ENCODE assay signal across 8 cellular contexts in the genomic region with DNA sequence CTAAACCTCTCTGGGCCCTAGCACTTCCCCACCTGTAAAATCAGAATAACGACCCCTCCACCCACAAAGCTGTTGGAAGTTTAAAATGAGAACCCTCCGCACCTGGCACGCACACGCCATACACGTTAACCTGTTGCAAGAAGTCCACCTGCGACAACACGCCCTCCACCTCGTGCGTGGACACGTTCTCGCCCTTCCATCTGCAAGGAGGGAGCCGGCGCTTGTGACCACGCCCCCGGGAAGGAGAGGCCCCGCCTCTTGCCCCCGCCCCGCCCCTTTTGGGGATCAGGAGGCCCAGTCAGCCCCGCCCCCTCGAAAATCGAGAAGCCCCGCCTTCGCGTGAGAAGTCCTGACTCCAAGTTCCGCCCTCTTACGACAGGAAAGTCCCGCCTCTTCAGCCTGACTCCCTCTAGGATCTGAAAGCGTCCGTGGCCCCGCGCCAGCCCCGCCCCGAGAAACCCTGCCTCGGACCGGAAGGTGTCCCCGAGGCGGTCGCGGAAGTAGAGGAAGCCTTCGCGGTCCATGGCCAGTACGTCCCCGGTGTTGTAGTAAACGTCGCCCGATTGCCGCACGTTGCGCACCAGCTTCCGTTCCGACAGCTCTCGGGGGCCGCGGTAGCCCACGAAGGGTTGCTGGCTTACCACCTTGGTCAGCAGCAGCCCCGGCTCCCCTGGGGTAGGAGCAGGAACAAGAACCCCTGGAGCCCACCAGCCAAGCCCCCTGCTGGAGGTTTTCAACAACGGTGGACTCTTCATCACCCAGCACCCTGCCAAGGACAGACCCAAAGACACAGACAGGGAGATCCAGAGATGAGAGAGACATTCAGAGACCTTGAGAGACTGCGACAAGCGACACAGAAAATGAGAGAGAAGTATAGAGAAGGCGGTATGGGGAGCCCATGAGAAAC. TPM values are rescaled to one million over a fixed set of nuclear protein-coding genes. Genes with fewer than 3 reads are reported as not detected.
A peak's percentile ranks its signal among the peaks of the same experiment; 100 is the strongest.
DNase-seq lines count a peak whose midpoint lies in the region; ATAC-seq, FAIRE-seq and TF ChIP-seq lines count a peak whose summit lies in the region.

No MANE protein-coding gene starts in this region.

- FAIRE-seq in bronchial epithelial cell (lab: Jason Lieb, UNC), result no peak

- H3K4me2 ChIP-seq in smooth muscle cell, result peak overlapping the region; percentile 86

- H3F3A ChIP-seq in smooth muscle cell (ENCODE audit: low read depth), result no peaks in the 10 kb centered on the region

- H3K27me3 ChIP-seq in bronchial epithelial cell (ENCODE audit: control insufficient read depth, insufficient read depth, low read length) (no peaks in the 10 kb centered on the region), smooth muscle cell (ENCODE audit: low read depth) (no peaks in the 10 kb centered on the region)

- H3K9ac ChIP-seq in smooth muscle cell (ENCODE audit: low read depth), result peak overlapping the region; percentile 51

- H3K4me1 ChIP-seq in smooth muscle cell (ENCODE audit: low read depth), result peaks cover 4% of the 10 kb centered on the region

- H3K79me2 ChIP-seq in smooth muscle cell (ENCODE audit: low read depth), result no peaks in the 10 kb centered on the region

- DNase-seq in AG08395 (ENCODE audit: low spot score) (peak; percentile 100), NCI-H2196 (lab: John Stamatoyannopoulos, UW; ENCODE audit: unreplicated experiment) (peak; percentile 100), bronchial epithelial cell (ENCODE audit: low read depth) (peak; percentile 94), iPS-NIHi7 (ENCODE audit: extremely low spot score) (peak; percentile 100), smooth muscle cell (lab: John Stamatoyannopoulos, UW; ENCODE audit: unreplicated experiment) (peak; percentile 97)

- no peaks in the 10 kb centered on the region for H3K9me3 ChIP-seq in smooth muscle cell (replicated peaks; ENCODE audit: low read depth)

- TF ChIP-seq CTCF in WI38 (IDR thresholded peaks at IDR 0.05; ENCODE audit: low read depth, low read length) (no peak), bronchial epithelial cell (IDR thresholded peaks at IDR 0.05; ENCODE audit: insufficient read depth, low read length, severe bottlenecking) (peak; percentile 47), smooth muscle cell (IDR thresholded peaks at IDR 0.05; ENCODE audit: borderline replicate concordance, insufficient read depth, poor library complexity, severe bottlenecking) (peak; percentile 42)

- H3K36me3 ChIP-seq in bronchial epithelial cell (ENCODE audit: control insufficient read depth, insufficient read depth, low read length) (no peaks in the 10 kb centered on the region), smooth muscle cell (ENCODE audit: low read depth) (no peaks in the 10 kb centered on the region)

- H2AFZ ChIP-seq in smooth muscle cell (ENCODE audit: low read depth), result peak overlapping the region; percentile 63

- H3K4me3 ChIP-seq in WI38 (ENCODE audit: low read depth, low read length) (peak overlapping the region; percentile 62), bronchial epithelial cell (ENCODE audit: low read depth, low read length) (peak overlapping the region; percentile 57), smooth muscle cell (peak overlapping the region; percentile 59)

- 3% methylated on average over 48 of the region's 60 CpGs for WGBS in smooth muscle cell (ENCODE audit: low lambda C conversion rate)

- peak overlapping the region; percentile 46 for H3K27ac ChIP-seq in smooth muscle cell (ENCODE audit: low read depth)

- peak; percentile 85 for ATAC-seq in GM18870 (IDR thresholded peaks at IDR 0.05; ENCODE audit: unreplicated experiment)
- ATAC-seq in HG03108 (IDR thresholded peaks at IDR 0.05; ENCODE audit: unreplicated experiment), result peak; percentile 87

- no peaks in the 10 kb centered on the region for H4K20me1 ChIP-seq in smooth muscle cell (ENCODE audit: low read depth)

RNA-seq across cellular contexts. Expression of a gene that starts 12.5 kb away (rescaled TPM):
- total RNA-seq in bronchial epithelial cell (11.1 and 28.8 TPM in 2 replicates), smooth muscle cell (0.54 and 6.6 TPM in 2 replicates)
- 7.4 and 7.5 TPM in 2 replicates for polyA plus RNA-seq in smooth muscle cell

RNA-seq across cellular contexts. Expression of a gene that starts 20.3 kb away (rescaled TPM):
- total RNA-seq in bronchial epithelial cell (3.4 and 5.1 TPM in 2 replicates), smooth muscle cell (5.1 and 8.7 TPM in 2 replicates)
- 23.7 and 25.1 TPM in 2 replicates for polyA plus RNA-seq in smooth muscle cell

RNA-seq across cellular contexts. Expression of a gene that starts 23.1 kb away (rescaled TPM):
- total RNA-seq in bronchial epithelial cell, result 2.4 and 3.7 TPM in 2 replicates
- 6.6 and 9.5 TPM in 2 replicates for total RNA-seq in smooth muscle cell
- 9.0 and 10.5 TPM in 2 replicates for polyA plus RNA-seq in smooth muscle cell

RNA-seq across cellular contexts. Expression of a gene that starts 32.4 kb away (rescaled TPM):
- 9.7 and 10.5 TPM in 2 replicates for total RNA-seq in bronchial epithelial cell
- total RNA-seq in smooth muscle cell, result 4.4 and 8.8 TPM in 2 replicates
- 9.0 and 10.2 TPM in 2 replicates for polyA plus RNA-seq in smooth muscle cell

RNA-seq across cellular contexts. Expression of a gene that starts 44.6 kb away (rescaled TPM):
- total RNA-seq in bronchial epithelial cell (270 and 277 TPM in 2 replicates), smooth muscle cell (144 and 148 TPM in 2 replicates)
- polyA plus RNA-seq in smooth muscle cell, result 178 and 193 TPM in 2 replicates

Comparison
In these comparisons a context has a peak if more than half of its experiments do, and no peak if none do; other contexts are left out.
1. Peak in every context shown above with its lines: DNase-seq, ATAC-seq, H3K4me3 ChIP-seq and H3K27ac ChIP-seq.